19 cellular contexts compared by ENCODE assay signal in the genomic region with DNA sequence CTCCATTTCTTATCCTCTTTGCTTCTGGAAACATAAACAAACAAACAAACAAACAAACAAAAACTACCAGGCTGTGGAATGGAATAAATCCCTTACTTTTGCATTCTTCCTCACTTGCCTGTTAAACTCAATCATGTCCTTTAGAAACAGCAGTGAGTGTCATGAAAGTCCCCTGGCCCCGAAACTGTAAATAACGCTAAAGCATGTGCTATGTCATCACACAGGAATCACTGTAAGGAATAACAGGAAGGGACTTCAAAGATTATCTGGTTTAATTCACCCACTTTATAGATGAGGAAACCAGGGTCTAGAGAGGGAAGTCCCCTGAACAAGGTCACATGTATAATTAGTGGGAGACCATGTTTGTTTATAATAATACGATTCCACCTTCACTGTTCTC.
DNase-seq lines count a peak whose midpoint lies in the region; ATAC-seq and TF ChIP-seq lines count a peak whose summit lies in the region.
"Had no signal": no experiment of that assay in that cellular context is flagged by ENCODE, and none has a peak within 500 bp of the region (broad histone marks: within the 10 kb centered on the region; RNA-seq: fewer than 3 reads in every experiment).

No MANE protein-coding gene starts in this region.

- H3K79me1 ChIP-seq in mesendoderm (ENCODE audit: low read length), result no peaks in the 10 kb centered on the region

- H3K18ac ChIP-seq in mesendoderm (ENCODE audit: low read length), result no peak overlapping the region

- no peak overlapping the region for H4K8ac ChIP-seq in mesendoderm (ENCODE audit: low read depth, low read length)

- no peak overlapping the region for H3K56ac ChIP-seq in mesendoderm (ENCODE audit: low read length)

- TF ChIP-seq CTCF in glutamatergic neuron (IDR thresholded peaks at IDR 0.05; ENCODE audit: partially characterized antibody, unreplicated experiment), result no peak
- no peak for TF ChIP-seq CTCF in foreskin keratinocyte (conservative IDR thresholded peaks at IDR 0.05)

- no peak overlapping the region for H3K27ac ChIP-seq in mesendoderm (ENCODE audit: low read depth, low read length)
- H3K27ac ChIP-seq in foreskin keratinocyte, result no peak overlapping the region
- H3K27ac ChIP-seq: 22Rv1, A549, C4-2B, HL-60 had no signal

- H3K4me1 Mint-ChIP-seq in glutamatergic neuron (ENCODE audit: low read depth, unreplicated experiment), result peaks cover 48% of the 10 kb centered on the region
- H3K4me1 Mint-ChIP-seq: GM23338 had no signal

- H3K4me1 ChIP-seq in mesendoderm (ENCODE audit: control insufficient read depth, low read depth, low read length) (no peaks in the 10 kb centered on the region), foreskin keratinocyte (no peaks in the 10 kb centered on the region)
- H3K4me1 ChIP-seq: A549 had no signal

- H2BK15ac ChIP-seq in mesendoderm (replicated peaks; ENCODE audit: low read depth), result no peak overlapping the region

- H2BK5ac ChIP-seq in mesendoderm (ENCODE audit: low read length), result no peak overlapping the region

- H3K23ac ChIP-seq in mesendoderm (ENCODE audit: low read length), result no peak overlapping the region

- DNase-seq in NCI-H748 (lab: John Stamatoyannopoulos, UW; ENCODE audit: unreplicated experiment), result peak; percentile 83
- DNase-seq in NCI-H748 treated with DMSO at 0.1 percent for 48 hours (lab: John Stamatoyannopoulos, UW), result no peak
- DNase-seq in glutamatergic neuron, result no peak
- peak; percentile 26 for DNase-seq in mesendoderm
- DNase-seq in Kasumi-1 (lab: John Stamatoyannopoulos, UW), result no peak
- no peak for DNase-seq in foreskin keratinocyte
- DNase-seq in stimulated activated CD8-positive, alpha-beta memory T cell treated with anti-CD3 and anti-CD28 coated beads, Interleukin-4, amount 100 ng/mL, for 48 hours, result no peak
- DNase-seq: AML-193; Caco-2; CD4-positive, alpha-beta T cell; GDM1; H7; HFFc6 had no signal

- peak overlapping the region; percentile 47 for H3K4me3 Mint-ChIP-seq in glutamatergic neuron (ENCODE audit: unreplicated experiment)
- H3K4me3 Mint-ChIP-seq: CD4-positive, alpha-beta T cell; GM23338; HFFc6 had no signal

- peak overlapping the region; percentile 93 for H3K27ac Mint-ChIP-seq in glutamatergic neuron (ENCODE audit: unreplicated experiment)
- H3K27ac Mint-ChIP-seq: CD4-positive, alpha-beta T cell; GM23338; HFFc6 had no signal

- H3K27me3 ChIP-seq in mesendoderm (ENCODE audit: insufficient read depth, low read length, poor library complexity) (no peaks in the 10 kb centered on the region), foreskin keratinocyte (no peaks in the 10 kb centered on the region)

- H3K9ac ChIP-seq in mesendoderm (ENCODE audit: low read length), result no peak overlapping the region

- no peak for ATAC-seq in foreskin keratinocyte
- ATAC-seq: A549, GM23338, HCT116 had no signal

- H3K9me3 Mint-ChIP-seq in glutamatergic neuron (ENCODE audit: unreplicated experiment), result peaks cover 8% of the 10 kb centered on the region
- H3K9me3 Mint-ChIP-seq: GM23338, HFFc6 had no signal

- WGBS in mesendoderm (ENCODE audit: extremely low coverage, insufficient coverage, low lambda C conversion rate), result no CpG with 5 or more reads among the region's 3 CpGs

- no peak overlapping the region for H3K4me2 ChIP-seq in mesendoderm (ENCODE audit: low read length)
- H3K4me2 ChIP-seq: A549, GM23338 had no signal

- H2BK120ac ChIP-seq in mesendoderm (ENCODE audit: low read depth, low read length), result no peak overlapping the region

- no peaks in the 10 kb centered on the region for H3K36me3 Mint-ChIP-seq in glutamatergic neuron (ENCODE audit: unreplicated experiment)

- no peak overlapping the region for H2AK5ac ChIP-seq in mesendoderm (ENCODE audit: low read length)

- no peak overlapping the region for H3K4me3 ChIP-seq in mesendoderm (ENCODE audit: low read length)
- H3K4me3 ChIP-seq: A549, GM23338 had no signal

- peaks cover 5% of the 10 kb centered on the region for H3K27me3 Mint-ChIP-seq in glutamatergic neuron (ENCODE audit: unreplicated experiment)
- H3K27me3 Mint-ChIP-seq: CD4-positive, alpha-beta T cell had no signal

- no peaks in the 10 kb centered on the region for H3K36me3 ChIP-seq in mesendoderm (ENCODE audit: control insufficient read depth, insufficient read depth, low read length)

- no peak overlapping the region for H4K5ac ChIP-seq in mesendoderm (ENCODE audit: low read length)

- H3K79me2 ChIP-seq in mesendoderm (ENCODE audit: control insufficient read depth, insufficient read depth, low read length), result no peaks in the 10 kb centered on the region

- no peak overlapping the region for H3K4ac ChIP-seq in mesendoderm (ENCODE audit: low read depth, low read length)

Comparison
In these comparisons a context has a peak if more than half of its experiments do, and no peak if none do; other contexts are left out.
1. DNase-seq: peak in NCI-H748 (single experiment) and mesendoderm (single experiment); none in NCI-H748 treated with DMSO at 0.1 percent for 48 hours (single experiment), glutamatergic neuron (single experiment), Kasumi-1 (0 of 2), foreskin keratinocyte (0 of 2) and stimulated activated CD8-positive, alpha-beta memory T cell treated with anti-CD3 and anti-CD28 coated beads, Interleukin-4, amount 100 ng/mL, for 48 hours (single experiment).